Comparison of ENCODE assay signal across 1 cellular context in genomic region chr3:44762170-44762677, GRCh38.
TF ChIP-seq lines count a peak whose summit lies in the region.

No MANE protein-coding gene starts in this region.

TF ChIP-seq in K562, 482 proteins besides CTCF, POLR2A, EP300 and RAD21 (continues in another document):
- no peak for TF ChIP-seq BDP1 (IDR thresholded peaks at IDR 0.05; ENCODE audit: insufficient read depth, insufficient read length)
- no peak for TF ChIP-seq ZNF347 (CRISPR knock-in tag; IDR thresholded peaks at IDR 0.05; ENCODE audit: low read depth)
- no peak for TF ChIP-seq MAZ (CRISPR knock-in tag; conservative IDR thresholded peaks at IDR 0.05 in 1 of 2, IDR thresholded peaks at IDR 0.05 in 1 of 2)
- no peak for TF ChIP-seq RBM22 (IDR thresholded peaks at IDR 0.05; ENCODE audit: low read depth, low read length, poor library complexity, severe bottlenecking)
- peak; percentile 26 for TF ChIP-seq ASH1L (IDR thresholded peaks at IDR 0.05; ENCODE audit: borderline replicate concordance, low read depth, partially characterized antibody)
- TF ChIP-seq HNRNPL (IDR thresholded peaks at IDR 0.05; ENCODE audit: low read depth, low read length), result no peak
- no peak for TF ChIP-seq ZNF766 (CRISPR knock-in tag; conservative IDR thresholded peaks at IDR 0.05)
- no peak for TF ChIP-seq MCM3 (IDR thresholded peaks at IDR 0.05)
- TF ChIP-seq ZNF639 (CRISPR knock-in tag; conservative IDR thresholded peaks at IDR 0.05 in 1 of 2, IDR thresholded peaks at IDR 0.05 in 1 of 2), result no peak
- TF ChIP-seq PATZ1 (CRISPR knock-in tag; IDR thresholded peaks at IDR 0.05; ENCODE audit: borderline replicate concordance), result no peak
- TF ChIP-seq DDX20 (tag; IDR thresholded peaks at IDR 0.05; ENCODE audit: low read depth), result no peak
- 0 out of 2 replicates have a peak, but pooled peaks have one; percentile 4 for TF ChIP-seq ZNF311 (CRISPR knock-in tag; IDR thresholded peaks at IDR 0.05)
- TF ChIP-seq, protein P1, sequence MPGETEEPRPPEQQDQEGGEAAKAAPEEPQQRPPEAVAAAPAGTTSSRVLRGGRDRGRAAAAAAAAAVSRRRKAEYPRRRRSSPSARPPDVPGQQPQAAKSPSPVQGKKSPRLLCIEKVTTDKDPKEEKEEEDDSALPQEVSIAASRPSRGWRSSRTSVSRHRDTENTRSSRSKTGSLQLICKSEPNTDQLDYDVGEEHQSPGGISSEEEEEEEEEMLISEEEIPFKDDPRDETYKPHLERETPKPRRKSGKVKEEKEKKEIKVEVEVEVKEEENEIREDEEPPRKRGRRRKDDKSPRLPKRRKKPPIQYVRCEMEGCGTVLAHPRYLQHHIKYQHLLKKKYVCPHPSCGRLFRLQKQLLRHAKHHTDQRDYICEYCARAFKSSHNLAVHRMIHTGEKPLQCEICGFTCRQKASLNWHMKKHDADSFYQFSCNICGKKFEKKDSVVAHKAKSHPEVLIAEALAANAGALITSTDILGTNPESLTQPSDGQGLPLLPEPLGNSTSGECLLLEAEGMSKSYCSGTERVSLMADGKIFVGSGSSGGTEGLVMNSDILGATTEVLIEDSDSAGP (CRISPR knock-in tag; IDR thresholded peaks at IDR 0.05), result no peak
- TF ChIP-seq GABPB1 (CRISPR knock-in tag; IDR thresholded peaks at IDR 0.05), result no peak
- TF ChIP-seq SNRNP70 (optimal IDR thresholded peaks at IDR 0.05; ENCODE audit: low read depth, low read length), result no peak
- TF ChIP-seq SRSF3 (IDR thresholded peaks at IDR 0.05; ENCODE audit: insufficient read depth, low read length), result no peak
- TF ChIP-seq DNMT1 (IDR thresholded peaks at IDR 0.05), result 0 out of 2 replicates have a peak, but pooled peaks have one; percentile 79
- 0 out of 2 replicates have a peak, but pooled peaks have one; percentile 28 for TF ChIP-seq NFATC3 (IDR thresholded peaks at IDR 0.05)
- no peak for TF ChIP-seq IRF1 (CRISPR knock-in tag; IDR thresholded peaks at IDR 0.05; ENCODE audit: borderline replicate concordance)
- TF ChIP-seq SOX6 (IDR thresholded peaks at IDR 0.05), result no peak
- TF ChIP-seq CHD4 (IDR thresholded peaks at IDR 0.05; ENCODE audit: insufficient read depth, insufficient replicate concordance, low read depth, low read length, poor library complexity, severe bottlenecking), result no peak
- no peak for TF ChIP-seq KDM1A (IDR thresholded peaks at IDR 0.05)
- no peak for TF ChIP-seq ZEB2 (IDR thresholded peaks at IDR 0.05)
- no peak for TF ChIP-seq ZBTB11 (CRISPR knock-in tag; IDR thresholded peaks at IDR 0.05)
- TF ChIP-seq, protein P2, sequence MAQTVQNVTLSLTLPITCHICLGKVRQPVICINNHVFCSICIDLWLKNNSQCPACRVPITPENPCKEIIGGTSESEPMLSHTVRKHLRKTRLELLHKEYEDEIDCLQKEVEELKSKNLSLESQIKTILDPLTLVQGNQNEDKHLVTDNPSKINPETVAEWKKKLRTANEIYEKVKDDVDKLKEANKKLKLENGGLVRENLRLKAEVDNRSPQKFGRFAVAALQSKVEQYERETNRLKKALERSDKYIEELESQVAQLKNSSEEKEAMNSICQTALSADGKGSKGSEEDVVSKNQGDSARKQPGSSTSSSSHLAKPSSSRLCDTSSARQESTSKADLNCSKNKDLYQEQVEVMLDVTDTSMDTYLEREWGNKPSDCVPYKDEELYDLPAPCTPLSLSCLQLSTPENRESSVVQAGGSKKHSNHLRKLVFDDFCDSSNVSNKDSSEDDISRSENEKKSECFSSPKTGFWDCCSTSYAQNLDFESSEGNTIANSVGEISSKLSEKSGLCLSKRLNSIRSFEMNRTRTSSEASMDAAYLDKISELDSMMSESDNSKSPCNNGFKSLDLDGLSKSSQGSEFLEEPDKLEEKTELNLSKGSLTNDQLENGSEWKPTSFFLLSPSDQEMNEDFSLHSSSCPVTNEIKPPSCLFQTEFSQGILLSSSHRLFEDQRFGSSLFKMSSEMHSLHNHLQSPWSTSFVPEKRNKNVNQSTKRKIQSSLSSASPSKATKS (CRISPR knock-in tag; IDR thresholded peaks at IDR 0.05), result no peak
- TF ChIP-seq, protein P3, sequence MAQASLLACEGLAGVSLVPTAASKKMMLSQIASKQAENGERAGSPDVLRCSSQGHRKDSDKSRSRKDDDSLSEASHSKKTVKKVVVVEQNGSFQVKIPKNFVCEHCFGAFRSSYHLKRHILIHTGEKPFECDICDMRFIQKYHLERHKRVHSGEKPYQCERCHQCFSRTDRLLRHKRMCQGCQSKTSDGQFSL (CRISPR knock-in tag; IDR thresholded peaks at IDR 0.05), result no peak
- TF ChIP-seq, protein P3 (tag; IDR thresholded peaks at IDR 0.05), result no peak
- TF ChIP-seq TCFL5 (CRISPR knock-in tag; conservative IDR thresholded peaks at IDR 0.05), result no peak
- peak; percentile 15; the same call in 1 of the 2 replicates for TF ChIP-seq CEBPB (tag; IDR thresholded peaks at IDR 0.05)
- TF ChIP-seq, protein P4, sequence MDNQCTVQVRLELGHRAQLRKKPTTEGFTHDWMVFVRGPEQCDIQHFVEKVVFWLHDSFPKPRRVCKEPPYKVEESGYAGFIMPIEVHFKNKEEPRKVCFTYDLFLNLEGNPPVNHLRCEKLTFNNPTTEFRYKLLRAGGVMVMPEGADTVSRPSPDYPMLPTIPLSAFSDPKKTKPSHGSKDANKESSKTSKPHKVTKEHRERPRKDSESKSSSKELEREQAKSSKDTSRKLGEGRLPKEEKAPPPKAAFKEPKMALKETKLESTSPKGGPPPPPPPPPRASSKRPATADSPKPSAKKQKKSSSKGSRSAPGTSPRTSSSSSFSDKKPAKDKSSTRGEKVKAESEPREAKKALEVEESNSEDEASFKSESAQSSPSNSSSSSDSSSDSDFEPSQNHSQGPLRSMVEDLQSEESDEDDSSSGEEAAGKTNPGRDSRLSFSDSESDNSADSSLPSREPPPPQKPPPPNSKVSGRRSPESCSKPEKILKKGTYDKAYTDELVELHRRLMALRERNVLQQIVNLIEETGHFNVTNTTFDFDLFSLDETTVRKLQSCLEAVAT (IDR thresholded peaks at IDR 0.05), result peak in 1 of 2 experiments; percentile 1; a peak in 1 of 4 replicates
- TF ChIP-seq ZNF354B (CRISPR knock-in tag; IDR thresholded peaks at IDR 0.05), result no peak
- no peak for TF ChIP-seq RERE (CRISPR knock-in tag; IDR thresholded peaks at IDR 0.05; ENCODE audit: borderline replicate concordance)
- TF ChIP-seq HNRNPH1 (optimal IDR thresholded peaks at IDR 0.05; ENCODE audit: low read depth, low read length), result no peak
- no peak for TF ChIP-seq SIN3A (IDR thresholded peaks at IDR 0.05; ENCODE audit: borderline replicate concordance in 2 of 2, control insufficient read depth in 1 of 2, low read depth in 2 of 2, low read length in 2 of 2)
- no peak for TF ChIP-seq ZNF184 (CRISPR knock-in tag; IDR thresholded peaks at IDR 0.05)
- TF ChIP-seq, protein P5, sequence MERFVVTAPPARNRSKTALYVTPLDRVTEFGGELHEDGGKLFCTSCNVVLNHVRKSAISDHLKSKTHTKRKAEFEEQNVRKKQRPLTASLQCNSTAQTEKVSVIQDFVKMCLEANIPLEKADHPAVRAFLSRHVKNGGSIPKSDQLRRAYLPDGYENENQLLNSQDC (CRISPR knock-in tag; IDR thresholded peaks at IDR 0.05), result no peak
- TF ChIP-seq ARHGAP35 (IDR thresholded peaks at IDR 0.05; ENCODE audit: partially characterized antibody), result peak; percentile 57
- TF ChIP-seq MAX (CRISPR knock-in tag; IDR thresholded peaks at IDR 0.05), result no peak
